8 cellular contexts compared by ENCODE assay signal in genomic region chr19:37077615-37077928, GRCh38. TPM values are rescaled to one million over a fixed set of nuclear protein-coding genes. Genes with fewer than 3 reads are reported as not detected.
DNase-seq lines count a peak whose midpoint lies in the region; ATAC-seq and TF ChIP-seq lines count a peak whose summit lies in the region.

No MANE protein-coding gene starts in this region.

- no peaks in the 10 kb centered on the region for H3K27me3 Mint-ChIP-seq in effector memory CD8-positive, alpha-beta T cell

- peak overlapping the region; percentile 88 to 96 for H3K4me3 Mint-ChIP-seq in effector memory CD8-positive, alpha-beta T cell

- H3K36me3 ChIP-seq in neural cell (ENCODE audit: insufficient read depth, low read length) = no peaks in the 10 kb centered on the region

- no peaks in the 10 kb centered on the region for H4K20me1 ChIP-seq in neural cell (ENCODE audit: insufficient read depth)

- TF ChIP-seq CTCF in GM12865 (IDR thresholded peaks at IDR 0.05; ENCODE audit: insufficient read depth, low read depth, low read length, missing control alignments) = no peak
- no peak for TF ChIP-seq CTCF in neural cell (IDR thresholded peaks at IDR 0.05; ENCODE audit: poor library complexity, severe bottlenecking)

- peak overlapping the region; percentile 84 for H2AFZ ChIP-seq in neural cell (ENCODE audit: low read depth, low read length)

- peak overlapping the region; percentile 86 for H3K9ac ChIP-seq in neural cell (ENCODE audit: low read length)

- no peaks in the 10 kb centered on the region for H3K27me3 ChIP-seq in neural cell (ENCODE audit: insufficient read depth, low read depth, low read length)

- peaks cover 2% of the 10 kb centered on the region for H3K36me3 Mint-ChIP-seq in effector memory CD8-positive, alpha-beta T cell (ENCODE audit: insufficient read depth)

- H3K9me2 ChIP-seq in neural cell (ENCODE audit: insufficient read depth, low read length) = no peaks in the 10 kb centered on the region

- H3K79me2 ChIP-seq in neural cell (replicated peaks; ENCODE audit: insufficient read depth, low read length) = peaks cover 40% of the 10 kb centered on the region

- no peak for TF ChIP-seq RAD21 in neural cell (conservative IDR thresholded peaks at IDR 0.05)

- H3K4me1 Mint-ChIP-seq in effector memory CD8-positive, alpha-beta T cell (ENCODE audit: low read depth in 2 of 2) = peaks cover 23 to 41% of the 10 kb centered on the region in 2 donors

- peak overlapping the region; percentile 85 for H3K27ac ChIP-seq in neural cell (ENCODE audit: low read length)

- H3K4me2 ChIP-seq in neural cell (ENCODE audit: low read length) = peak overlapping the region; percentile 33

- no peaks in the 10 kb centered on the region for H3F3A ChIP-seq in neural cell (ENCODE audit: insufficient read depth, low read length, poor library complexity, severe bottlenecking)

- no peak for DNase-seq in GM12865 (ENCODE audit: low read depth)
- DNase-seq in NCI-H146 treated with DMSO at 0.1 percent for 48 hours (lab: John Stamatoyannopoulos, UW; ENCODE audit: unreplicated experiment) = peak; percentile 44
- DNase-seq in effector memory CD8-positive, alpha-beta T cell = no peak
- no peak for DNase-seq in hepatic stellate cell (ENCODE audit: low spot score)
- DNase-seq in AG08395 (ENCODE audit: low spot score) = no peak
- DNase-seq in COR-L47 (lab: John Stamatoyannopoulos, UW) = no peak

- peak overlapping the region; percentile 87 to 96 for H3K27ac Mint-ChIP-seq in effector memory CD8-positive, alpha-beta T cell

- no peaks in the 10 kb centered on the region for H3K9me3 ChIP-seq in neural cell (ENCODE audit: low read length)

- peaks cover 2 to 10% of the 10 kb centered on the region in 2 donors for H3K9me3 Mint-ChIP-seq in effector memory CD8-positive, alpha-beta T cell

- no peak for TF ChIP-seq EP300 in neural cell (conservative IDR thresholded peaks at IDR 0.05; ENCODE audit: poor library complexity, severe bottlenecking)

- ATAC-seq in effector memory CD8-positive, alpha-beta T cell (replicated peaks) = no peak
- no peak for ATAC-seq in GM18868 (IDR thresholded peaks at IDR 0.05; ENCODE audit: unreplicated experiment)

- H3K4me3 ChIP-seq in GM12865 (ENCODE audit: low read depth, low read length) (peak overlapping the region; percentile 80), neural cell (ENCODE audit: low read length) (peak overlapping the region; percentile 80)

TF ChIP-seq in neural cell, 6 proteins besides CTCF, POLR2A, EP300 and RAD21:
- TF ChIP-seq, protein P1, sequence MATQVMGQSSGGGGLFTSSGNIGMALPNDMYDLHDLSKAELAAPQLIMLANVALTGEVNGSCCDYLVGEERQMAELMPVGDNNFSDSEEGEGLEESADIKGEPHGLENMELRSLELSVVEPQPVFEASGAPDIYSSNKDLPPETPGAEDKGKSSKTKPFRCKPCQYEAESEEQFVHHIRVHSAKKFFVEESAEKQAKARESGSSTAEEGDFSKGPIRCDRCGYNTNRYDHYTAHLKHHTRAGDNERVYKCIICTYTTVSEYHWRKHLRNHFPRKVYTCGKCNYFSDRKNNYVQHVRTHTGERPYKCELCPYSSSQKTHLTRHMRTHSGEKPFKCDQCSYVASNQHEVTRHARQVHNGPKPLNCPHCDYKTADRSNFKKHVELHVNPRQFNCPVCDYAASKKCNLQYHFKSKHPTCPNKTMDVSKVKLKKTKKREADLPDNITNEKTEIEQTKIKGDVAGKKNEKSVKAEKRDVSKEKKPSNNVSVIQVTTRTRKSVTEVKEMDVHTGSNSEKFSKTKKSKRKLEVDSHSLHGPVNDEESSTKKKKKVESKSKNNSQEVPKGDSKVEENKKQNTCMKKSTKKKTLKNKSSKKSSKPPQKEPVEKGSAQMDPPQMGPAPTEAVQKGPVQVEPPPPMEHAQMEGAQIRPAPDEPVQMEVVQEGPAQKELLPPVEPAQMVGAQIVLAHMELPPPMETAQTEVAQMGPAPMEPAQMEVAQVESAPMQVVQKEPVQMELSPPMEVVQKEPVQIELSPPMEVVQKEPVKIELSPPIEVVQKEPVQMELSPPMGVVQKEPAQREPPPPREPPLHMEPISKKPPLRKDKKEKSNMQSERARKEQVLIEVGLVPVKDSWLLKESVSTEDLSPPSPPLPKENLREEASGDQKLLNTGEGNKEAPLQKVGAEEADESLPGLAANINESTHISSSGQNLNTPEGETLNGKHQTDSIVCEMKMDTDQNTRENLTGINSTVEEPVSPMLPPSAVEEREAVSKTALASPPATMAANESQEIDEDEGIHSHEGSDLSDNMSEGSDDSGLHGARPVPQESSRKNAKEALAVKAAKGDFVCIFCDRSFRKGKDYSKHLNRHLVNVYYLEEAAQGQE (IDR thresholded peaks at IDR 0.05; ENCODE audit: borderline replicate concordance) = no peak
- TF ChIP-seq POLR2AphosphoS5 (IDR thresholded peaks at IDR 0.05) = no peak
- no peak for TF ChIP-seq TAF1 (IDR thresholded peaks at IDR 0.05; ENCODE audit: low read depth)
- no peak for TF ChIP-seq MXI1 (conservative IDR thresholded peaks at IDR 0.05; ENCODE audit: poor library complexity, severe bottlenecking)
- no peak for TF ChIP-seq EZH2 (IDR thresholded peaks at IDR 0.05; ENCODE audit: borderline replicate concordance, insufficient read depth, low read length, poor library complexity, severe bottlenecking)
- no peak for TF ChIP-seq SMC3 (conservative IDR thresholded peaks at IDR 0.05; ENCODE audit: poor library complexity)

RNA-seq across cellular contexts. Expression of gene ZNF420, which starts 0.7 kb away (rescaled TPM):
- 27.9 and 34.8 TPM in 2 replicates for polyA plus RNA-seq in neural cell
- polyA minus RNA-seq in neural cell = 71.3 and 71.4 TPM in 2 replicates
